Comparison of ENCODE assay signal across 12 cellular contexts in genomic region chr12:53197011-53197640, GRCh38. TPM values are rescaled to one million over a fixed set of nuclear protein-coding genes. Genes with fewer than 3 reads are reported as not detected.
A peak's percentile ranks its signal among the peaks of the same experiment; 100 is the strongest.
DNase-seq lines count a peak whose midpoint lies in the region; ATAC-seq, FAIRE-seq and TF ChIP-seq lines count a peak whose summit lies in the region.
"Had no signal": no experiment of that assay in that cellular context is flagged by ENCODE, and none has a peak within 500 bp of the region (broad histone marks: within the 10 kb centered on the region; RNA-seq: fewer than 3 reads in every experiment).

No MANE protein-coding gene starts in this region.

- peak overlapping the region in 1 of 4 experiments; percentile 47; a peak in 1 of 8 replicates for H3K4me3 ChIP-seq in H1 (ENCODE audit: extremely low read depth in 1 of 4, insufficient read depth in 2 of 4, low read depth in 3 of 4, low read length in 4 of 4)
- H3K4me3 ChIP-seq in parathyroid adenoma (ENCODE audit: low read depth, low read length) = no peak overlapping the region
- no peak overlapping the region for H3K4me3 ChIP-seq in HAP-1

- H3K4ac ChIP-seq in H1 (replicated peaks; ENCODE audit: insufficient read length, low read depth, low read length) = peak overlapping the region; percentile 72

- H2BK20ac ChIP-seq in H1 (ENCODE audit: low read length) = no peak overlapping the region

- no peak overlapping the region for H3K14ac ChIP-seq in H1 (ENCODE audit: insufficient read length)

- TF ChIP-seq EP300 in H1 (IDR thresholded peaks at IDR 0.05; ENCODE audit: borderline replicate concordance in 1 of 2, low read depth in 2 of 2, low read length in 2 of 2) = no peak

- H3K4me2 ChIP-seq in H1 (ENCODE audit: insufficient read depth in 1 of 2, low read depth in 2 of 2, low read length in 2 of 2) (peak overlapping the region; percentile 43 to 53; a peak in 3 of 4 replicates), parathyroid adenoma (ENCODE audit: low read length) (no peak overlapping the region)

- no peak overlapping the region for H4K5ac ChIP-seq in H1 (ENCODE audit: insufficient read length, low read depth, low read length)

- H2AFZ ChIP-seq in H1 (ENCODE audit: low read length) (no peak overlapping the region), parathyroid adenoma (peak overlapping the region; percentile 88)

- TF ChIP-seq POLR2A in GM18505 (IDR thresholded peaks at IDR 0.05; ENCODE audit: borderline replicate concordance, extremely low read depth, insufficient read depth, insufficient read length) = peak; percentile 29
- no peak for TF ChIP-seq POLR2A in H1 (IDR thresholded peaks at IDR 0.05; ENCODE audit: control extremely low read depth in 1 of 2, low read depth in 2 of 2, low read length in 2 of 2)

- H4K91ac ChIP-seq in H1 (replicated peaks; ENCODE audit: insufficient read length, low read length) = no peak overlapping the region

- no peaks in the 10 kb centered on the region for H3K79me1 ChIP-seq in H1 (ENCODE audit: low read depth, low read length)

- no peak for TF ChIP-seq RAD21 in H1 (IDR thresholded peaks at IDR 0.05 in 1 of 2, conservative IDR thresholded peaks at IDR 0.05 in 1 of 2; ENCODE audit: low read depth in 2 of 2, low read length in 2 of 2)

- H3K9me3 ChIP-seq in H1 (ENCODE audit: insufficient read depth in 2 of 2, low read depth in 1 of 2, low read length in 1 of 2) = no peaks in the 10 kb centered on the region
- H3K9me3 ChIP-seq in parathyroid adenoma (ENCODE audit: control insufficient read depth, low read length) = no peaks in the 10 kb centered on the region
- H3K9me3 ChIP-seq in HAP-1 = no peaks in the 10 kb centered on the region
- H3K9me3 ChIP-seq: adrenal gland had no signal

- H2BK12ac ChIP-seq in H1 (ENCODE audit: low read depth, low read length) = 0 out of 2 replicates have a peak overlapping the region, but pooled peaks have one; percentile 0

- POLR2A ChIA-PET in H1 (lab: Charles Lee; ENCODE audit: partially characterized antibody) = interaction anchor here (0.6 to 2.1 kb wide), 16 partner anchors 7 to 190 kb away, joined by 3 to 10 read pairs (median 4); partner anchors contain the start of genes CSAD, ITGB7, MYG1 and SPRYD3

- no peak overlapping the region for H3K56ac ChIP-seq in H1 (replicated peaks; ENCODE audit: insufficient read length, low read depth, low read length)

- H3K23ac ChIP-seq in H1 (ENCODE audit: insufficient read length) = no peak overlapping the region

- H2BK5ac ChIP-seq in H1 (ENCODE audit: low read depth, low read length) = 0 out of 2 replicates have a peak overlapping the region, but pooled peaks have one; percentile 30

- H4K20me1 ChIP-seq in H1 (replicated peaks in 1 of 2; ENCODE audit: control insufficient read depth in 1 of 2, insufficient read depth in 2 of 2, low read length in 2 of 2) = peaks cover 0 to 4% of the 10 kb centered on the region in 2 experiments

- 88% methylated on average over 17 of the region's 19 CpGs; no CpG with 5 or more reads in 1 of the 2 experiments for WGBS in H1 (ENCODE audit: extremely low coverage in 1 of 2, insufficient coverage in 1 of 2, insufficient read length in 1 of 2, insufficient replicate concordance in 2 of 2, low coverage in 1 of 2, low lambda C conversion rate in 2 of 2, missing lambda C conversion rate in 1 of 2), 2 experiments

- peak overlapping the region; percentile 69 for H4K8ac ChIP-seq in H1 (ENCODE audit: extremely low read depth, insufficient read depth, low read length)

- H3K79me2 ChIP-seq in H1 (ENCODE audit: control insufficient read depth in 1 of 2, insufficient read depth in 2 of 2, low read length in 2 of 2) (no peaks in the 10 kb centered on the region), parathyroid adenoma (no peaks in the 10 kb centered on the region)

- H2BK120ac ChIP-seq in H1 (replicated peaks; ENCODE audit: low read depth, low read length) = no peak overlapping the region

- H2AK5ac ChIP-seq in H1 (ENCODE audit: low read depth, low read length) = no peak overlapping the region; the same call in 1 of the 2 replicates

- H3K4me1 ChIP-seq in H1 (replicated peaks in 1 of 4; ENCODE audit: control insufficient read depth in 3 of 4, insufficient read depth in 4 of 4, low read length in 3 of 4) (no peaks in the 10 kb centered on the region; a peak in 1 of 7 replicates), parathyroid adenoma (peaks cover 8% of the 10 kb centered on the region), HAP-1 (no peaks in the 10 kb centered on the region)

- TF ChIP-seq CTCF in C4-2B (conservative IDR thresholded peaks at IDR 0.05) (no peak), H1 (IDR thresholded peaks at IDR 0.05; ENCODE audit: control extremely low read depth in 1 of 3, insufficient read depth in 1 of 3, low read depth in 1 of 3, low read length in 3 of 3) (no peak), parathyroid adenoma (IDR thresholded peaks at IDR 0.05) (no peak)

- H3K36me3 ChIP-seq in H1 (ENCODE audit: control insufficient read depth in 2 of 4, insufficient read depth in 4 of 4, low read length in 3 of 4) (no peaks in the 10 kb centered on the region), parathyroid adenoma (ENCODE audit: control insufficient read depth, insufficient read depth, low read length) (no peaks in the 10 kb centered on the region), HAP-1 (replicated peaks) (no peaks in the 10 kb centered on the region)
- H3K36me3 ChIP-seq: adrenal gland had no signal

- FAIRE-seq in H1 (lab: Jason Lieb, UNC) = no peak
- FAIRE-seq: endometrium had no signal

- no peak for DNase-seq in H1 (ENCODE audit: low read depth in 1 of 2, low spot score in 2 of 2)
- DNase-seq in NCI-H524 treated with DMSO at 0.1 percent for 48 hours (lab: John Stamatoyannopoulos, UW) = no peak
- DNase-seq in HAP-1 (ENCODE audit: low spot score in 2 of 2) = no peak
- DNase-seq: stimulated activated naive CD4-positive, alpha-beta T cell treated with Interleukin-2 at 50 U/mL for 16 hours had no signal

- no peak overlapping the region for H3K18ac ChIP-seq in H1 (ENCODE audit: extremely low read depth, low read length)

- peaks cover 2% of the 10 kb centered on the region; the same call in 1 of the 2 replicates for H3K23me2 ChIP-seq in H1 (ENCODE audit: low read depth, low read length)

- H3K27ac ChIP-seq in C4-2B (peak overlapping the region; percentile 33), H1 (ENCODE audit: low read depth, low read length) (no peak overlapping the region), parathyroid adenoma (no peak overlapping the region)
- H3K27ac ChIP-seq: adrenal gland had no signal

- no peak overlapping the region for H3K9ac ChIP-seq in H1 (replicated peaks in 1 of 4; ENCODE audit: extremely low read depth in 1 of 4, low read depth in 3 of 4, low read length in 3 of 4)
- H3K9ac ChIP-seq in parathyroid adenoma = no peak overlapping the region

- no peak overlapping the region for H2BK15ac ChIP-seq in H1 (ENCODE audit: low read length)

- peaks cover 2 to 37% (median 18%) of the 10 kb centered on the region in 4 experiments for H3K27me3 ChIP-seq in H1 (replicated peaks in 1 of 4; ENCODE audit: control insufficient read depth in 3 of 4, extremely low read depth in 1 of 4, insufficient read depth in 3 of 4, low read length in 3 of 4)
- H3K27me3 ChIP-seq in parathyroid adenoma (ENCODE audit: control insufficient read depth, insufficient read depth, low read length) = no peaks in the 10 kb centered on the region
- no peaks in the 10 kb centered on the region for H3K27me3 ChIP-seq in HAP-1 (ENCODE audit: low read depth)
- H3K27me3 ChIP-seq: adrenal gland had no signal

- in situ Hi-C loops in HAP-1 (cut with MboI; ENCODE audit: low sequenced_read_pairs) = no loop called here

- CTCF ChIA-PET in H1 (lab: Charles Lee; ENCODE audit: partially characterized antibody) = interaction anchor here (0.7 to 12.9 kb wide), 39 partner anchors 12 to 159 kb away, joined by 3 to 198 read pairs (median 6); partner anchors contain the start of genes CSAD, ESPL1, ITGB7 and MYG1

- ATAC-seq in GM18505 (IDR thresholded peaks at IDR 0.05; ENCODE audit: unreplicated experiment) (no peak), HG03442 (IDR thresholded peaks at IDR 0.05; ENCODE audit: unreplicated experiment) (no peak), HG03108 (IDR thresholded peaks at IDR 0.05; ENCODE audit: unreplicated experiment) (no peak)

RNA-seq across cellular contexts. Expression of gene ITGB7, which starts 9.9 kb away (rescaled TPM):
- 0.54 and 1.2 TPM in 2 replicates for total RNA-seq in H1 (2021; fragmentation: NEBNext Ultra II Directional; extraction: Animal tissue kit (Norgen Biotek cat#: 25700))
- polyA plus RNA-seq in H1 (2011; rRNA removed) = 0.25 and 0.35 TPM in 2 replicates
- polyA plus RNA-seq in H1 (2011; cell fraction: cytosol; rRNA removed) = 0.17 TPM
- 2.2 TPM for polyA plus RNA-seq in H1 (2011; cell fraction: nucleus; rRNA removed)
- 0.29 to 0.72 TPM (median 0.58 TPM) in 4 replicates for polyA plus RNA-seq in H1 (2012, experiment 1 of 2)
- 0.22 TPM for polyA plus RNA-seq in H1 (2012, experiment 2 of 2)
- polyA plus RNA-seq in H1 (2013, experiment 1 of 2) = 0.45 TPM
- 0.40 TPM for polyA plus RNA-seq in H1 (2013, experiment 2 of 2)
- 0.80 and 1.0 TPM in 2 replicates for polyA minus RNA-seq in H1 (2011; rRNA and poly(A)+ RNA removed)
- not detected for polyA minus RNA-seq in H1 (2011; cell fraction: cytosol; rRNA and poly(A)+ RNA removed)
- polyA minus RNA-seq in H1 (2011; cell fraction: nucleus; rRNA and poly(A)+ RNA removed) = not detected
- total RNA-seq: HT1080 had no signal

RNA-seq across cellular contexts. Expression of gene CSAD, which starts 16.4 kb away (rescaled TPM):
- 8.8 and 10.0 TPM in 2 replicates for total RNA-seq in H1 (2021; fragmentation: NEBNext Ultra II Directional; extraction: Animal tissue kit (Norgen Biotek cat#: 25700))
- polyA plus RNA-seq in H1 (2011; rRNA removed) = 11.3 and 15.4 TPM in 2 replicates
- 18.1 TPM for polyA plus RNA-seq in H1 (2011; cell fraction: cytosol; rRNA removed)
- 55.6 TPM for polyA plus RNA-seq in H1 (2011; cell fraction: nucleus; rRNA removed)
- polyA plus RNA-seq in H1 (2012, experiment 1 of 2) = 11.4 to 14.0 TPM (median 12.7 TPM) in 4 replicates
- 5.2 TPM for polyA plus RNA-seq in H1 (2012, experiment 2 of 2)
- polyA plus RNA-seq in H1 (2013, experiment 1 of 2) = 5.6 TPM
- 4.5 TPM for polyA plus RNA-seq in H1 (2013, experiment 2 of 2)
- polyA minus RNA-seq in H1 (2011; rRNA and poly(A)+ RNA removed) = 5.1 and 7.6 TPM in 2 replicates
- 6.6 TPM for polyA minus RNA-seq in H1 (2011; cell fraction: cytosol; rRNA and poly(A)+ RNA removed)
- polyA minus RNA-seq in H1 (2011; cell fraction: nucleus; rRNA and poly(A)+ RNA removed) = 9.2 TPM

RNA-seq across cellular contexts. Expression of gene ZNF740, which starts 16.6 kb away (rescaled TPM):
- total RNA-seq in H1 (2021; fragmentation: NEBNext Ultra II Directional; extraction: Animal tissue kit (Norgen Biotek cat#: 25700)) = 35.6 and 40.0 TPM in 2 replicates
- 7.6 and 8.2 TPM in 2 replicates for polyA plus RNA-seq in H1 (2011; rRNA removed)
- polyA plus RNA-seq in H1 (2011; cell fraction: cytosol; rRNA removed) = 11.3 TPM
- 19.1 TPM for polyA plus RNA-seq in H1 (2011; cell fraction: nucleus; rRNA removed)
- polyA plus RNA-seq in H1 (2012, experiment 1 of 2) = 12.5 to 15.6 TPM (median 15.4 TPM) in 4 replicates
- 3.9 TPM for polyA plus RNA-seq in H1 (2012, experiment 2 of 2)
- 7.8 TPM for polyA plus RNA-seq in H1 (2013, experiment 1 of 2)
- 7.2 TPM for polyA plus RNA-seq in H1 (2013, experiment 2 of 2)
- polyA minus RNA-seq in H1 (2011; rRNA and poly(A)+ RNA removed) = 20.4 and 28.1 TPM in 2 replicates
- polyA minus RNA-seq in H1 (2011; cell fraction: cytosol; rRNA and poly(A)+ RNA removed) = 7.6 TPM
- 43.3 TPM for polyA minus RNA-seq in H1 (2011; cell fraction: nucleus; rRNA and poly(A)+ RNA removed)

RNA-seq across cellular contexts. Expression of gene RARG, which starts 34.9 kb away (rescaled TPM):
- total RNA-seq in H1 (2021; fragmentation: NEBNext Ultra II Directional; extraction: Animal tissue kit (Norgen Biotek cat#: 25700)) = 68.6 and 68.9 TPM in 2 replicates
- 68.6 and 84.2 TPM in 2 replicates for polyA plus RNA-seq in H1 (2011; rRNA removed)
- polyA plus RNA-seq in H1 (2011; cell fraction: cytosol; rRNA removed) = 68.7 TPM
- polyA plus RNA-seq in H1 (2011; cell fraction: nucleus; rRNA removed) = 145 TPM
- polyA plus RNA-seq in H1 (2012, experiment 1 of 2) = 66.2 to 80.8 TPM (median 70.6 TPM) in 4 replicates
- polyA plus RNA-seq in H1 (2012, experiment 2 of 2) = 66.9 TPM
- polyA plus RNA-seq in H1 (2013, experiment 1 of 2) = 37.2 TPM
- 34.6 TPM for polyA plus RNA-seq in H1 (2013, experiment 2 of 2)
- 40.1 and 58.9 TPM in 2 replicates for polyA minus RNA-seq in H1 (2011; rRNA and poly(A)+ RNA removed)
- polyA minus RNA-seq in H1 (2011; cell fraction: cytosol; rRNA and poly(A)+ RNA removed) = 38.5 TPM
- 31.3 TPM for polyA minus RNA-seq in H1 (2011; cell fraction: nucleus; rRNA and poly(A)+ RNA removed)
